Comparison of ENCODE assay signal across 18 cellular contexts in genomic region chr12:42905419-42905705, GRCh38.
"Had no signal": no experiment of that assay in that cellular context is flagged by ENCODE, and none has a peak within 500 bp of the region (broad histone marks: within the 10 kb centered on the region; RNA-seq: fewer than 3 reads in every experiment).

No MANE protein-coding gene starts in this region.

- H3K79me2 ChIP-seq: parathyroid adenoma had no signal

- H3K4me1 ChIP-seq: esophagus squamous epithelium, left lung, neural progenitor cell, parathyroid adenoma, vagina had no signal

- H3K27ac ChIP-seq: esophagus squamous epithelium, left lung, neural progenitor cell, parathyroid adenoma, transverse colon, vagina had no signal

- H3K27me3 ChIP-seq: esophagus squamous epithelium, left lung, neural progenitor cell, transverse colon, vagina had no signal

- H3K4me3 ChIP-seq: esophagus squamous epithelium, left lung, neural progenitor cell, transverse colon, vagina had no signal

- DNase-seq: cerebellar nuclear complex; effector memory CD8-positive, alpha-beta T cell; erythroblast; esophagus squamous epithelium; foreskin melanocyte; left cardiac atrium; left lung; mesendoderm; naive thymus-derived CD4-positive, alpha-beta T cell; right cardiac atrium; small intestine; stimulated activated CD4-positive, alpha-beta T cell treated with anti-CD3 and anti-CD28 coated beads, Interleukin-15, amount 100 ng/mL, for 24 hours; stimulated activated CD4-positive, alpha-beta T cell treated with anti-CD3 and anti-CD28 coated beads, Interleukin-2, amount 100 ng/mL, for 48 hours; stimulated activated naive B cell treated with anti-CD40 and anti-IgM and Interleukin-4, amounts not matched to agents 10 μg/mL and 1 μg/mL and 100 μg/mL, for 72 hours; transverse colon had no signal

- H3K36me3 ChIP-seq: esophagus squamous epithelium, left lung, neural progenitor cell, transverse colon, vagina had no signal

- H2AFZ ChIP-seq: neural progenitor cell, parathyroid adenoma had no signal

- H3K4me2 ChIP-seq: neural progenitor cell had no signal

- H3K9me3 ChIP-seq: esophagus squamous epithelium, vagina had no signal

- H3K9ac ChIP-seq: neural progenitor cell, parathyroid adenoma had no signal
